ENCODE assay signal across 8 cellular contexts in genomic region chr20:48921168-48921882, GRCh38. TPM values are rescaled to one million over a fixed set of nuclear protein-coding genes. Genes with fewer than 3 reads are reported as not detected.
DNase-seq lines count a peak whose midpoint lies in the region; ATAC-seq and TF ChIP-seq lines count a peak whose summit lies in the region.

ARFGEF2 (plus strand) TSS chr20:48921711; CDS start chr20:48921890, 179 bp downstream.

- H3K27me3 Mint-ChIP-seq in natural killer cell treated with Interleukin-12 subunit alpha and Interleukin-12 subunit beta and Interleukin-15 and Interleukin-18, amount 100 ng/mL, for 72 hours, result no peaks in the 10 kb centered on the region

- peaks cover 31 to 45% of the 10 kb centered on the region in 2 donors for H3K4me1 Mint-ChIP-seq in natural killer cell treated with Interleukin-12 subunit alpha and Interleukin-12 subunit beta and Interleukin-15 and Interleukin-18, amount 100 ng/mL, for 72 hours (ENCODE audit: low read depth in 2 of 2)

- peak; percentile 95 for DNase-seq in Daoy (ENCODE audit: low read depth)
- peak; percentile 80 for DNase-seq in GOT3 (lab: John Stamatoyannopoulos, UW)
- peak; percentile 91 for DNase-seq in LoVo (ENCODE audit: low spot score)
- peak; percentile 89 for DNase-seq in activated T-helper 9 cell treated with anti-CD3 and anti-CD28 coated beads, Interleukin-2, amount 50 U/mL, for 16 hours (ENCODE audit: low read depth)
- peak; percentile 81 for DNase-seq in fibroblast of peridontal ligament (ENCODE audit: extremely low read depth)
- peak; percentile 96 for DNase-seq in natural killer cell treated with Interleukin-12 subunit alpha and Interleukin-12 subunit beta and Interleukin-15 and Interleukin-18, amount 100 ng/mL, for 72 hours (ENCODE audit: low spot score)
- DNase-seq in stimulated activated naive CD4-positive, alpha-beta T cell treated with Interleukin-2 at 50 U/mL for 16 hours (lab: John Stamatoyannopoulos, UW), result peak; percentile 88

- H3K36me3 Mint-ChIP-seq in natural killer cell treated with Interleukin-12 subunit alpha and Interleukin-12 subunit beta and Interleukin-15 and Interleukin-18, amount 100 ng/mL, for 72 hours, result no peaks in the 10 kb centered on the region

- H3K4me3 Mint-ChIP-seq in natural killer cell treated with Interleukin-12 subunit alpha and Interleukin-12 subunit beta and Interleukin-15 and Interleukin-18, amount 100 ng/mL, for 72 hours, result peak within 1 kb of the TSS; percentile 100

- no peaks in the 10 kb centered on the region for H3K9me3 Mint-ChIP-seq in natural killer cell treated with Interleukin-12 subunit alpha and Interleukin-12 subunit beta and Interleukin-15 and Interleukin-18, amount 100 ng/mL, for 72 hours

- peak within 1 kb of the TSS; percentile 94 to 97 for H3K27ac Mint-ChIP-seq in natural killer cell treated with Interleukin-12 subunit alpha and Interleukin-12 subunit beta and Interleukin-15 and Interleukin-18, amount 100 ng/mL, for 72 hours

- TF ChIP-seq POLR2A in Raji (IDR thresholded peaks at IDR 0.05; ENCODE audit: insufficient read depth, low read depth, low read length), result peak; percentile 83

- peak; percentile 98 for ATAC-seq in natural killer cell treated with Interleukin-12 subunit alpha and Interleukin-12 subunit beta and Interleukin-15 and Interleukin-18, amount 100 ng/mL, for 72 hours

RNA-seq across cellular contexts. Expression of gene ARFGEF2, which starts in this region (rescaled TPM):
- 20.2 and 22.6 TPM in 2 replicates for total RNA-seq in Daoy (2014; rRNA removed; shearing (Covaris generic))
- total RNA-seq in natural killer cell treated with Interleukin-12 subunit alpha and Interleukin-12 subunit beta and Interleukin-15 and Interleukin-18, amount 100 ng/mL, for 72 hours, result 10 to 100 TPM; 29.8 to 31.5 TPM

Comparison
In these comparisons a context has a peak if more than half of its experiments do, and no peak if none do; other contexts are left out.
1. Peak in every context shown above with its lines: DNase-seq and ATAC-seq.